ENCODE assay signal across 29 cellular contexts in the genomic region with DNA sequence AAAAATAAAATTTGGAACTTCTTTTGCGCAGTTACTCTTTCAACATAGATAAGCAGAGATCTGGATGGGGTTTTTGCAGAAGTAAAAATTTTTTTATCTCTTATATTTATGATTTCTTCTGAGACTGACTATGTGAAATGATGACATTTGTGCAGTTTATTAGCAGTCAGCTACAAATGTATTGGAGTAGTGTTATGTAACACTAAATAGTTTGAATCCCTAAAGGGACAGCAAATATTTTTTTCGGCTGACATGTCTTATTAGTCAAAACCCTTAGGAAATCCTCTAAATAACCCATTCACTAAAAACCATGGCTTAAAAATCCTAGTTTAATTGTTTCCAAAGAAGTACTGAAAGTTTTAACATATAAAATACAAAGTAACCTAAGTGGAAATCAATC. TPM values are rescaled to one million over a fixed set of nuclear protein-coding genes. Genes with fewer than 3 reads are reported as not detected.
"Had no signal": no experiment of that assay in that cellular context is flagged by ENCODE, and none has a peak within 500 bp of the region (broad histone marks: within the 10 kb centered on the region; RNA-seq: fewer than 3 reads in every experiment).

No MANE protein-coding gene starts in this region.

- H3K9me3 ChIP-seq: esophagus muscularis mucosa, gastroesophageal sphincter, ovary, right lobe of liver, stomach, thyroid gland, vagina had no signal

- H3K4me3 ChIP-seq: coronary artery, esophagus muscularis mucosa, gastroesophageal sphincter, heart left ventricle, lung, ovary, psoas muscle, right lobe of liver, smooth muscle cell, stomach, thyroid gland, vagina had no signal

- FAIRE-seq: endothelial cell of umbilical vein, islet of Langerhans had no signal

- H3K4me1 ChIP-seq: esophagus muscularis mucosa, gastroesophageal sphincter, psoas muscle, right lobe of liver, stomach, thyroid gland, vagina had no signal

- H3K27ac Mint-ChIP-seq: memory B cell, natural killer cell had no signal

- ATAC-seq: gastroesophageal sphincter, left colon, natural killer cell, psoas muscle, right lobe of liver had no signal

- H3K36me3 Mint-ChIP-seq: memory B cell, natural killer cell had no signal

- DNase-seq: dermis blood vessel endothelial cell; effector memory CD4-positive, alpha-beta T cell; foreskin fibroblast; heart left ventricle; hippocampal formation; kidney glomerular epithelial cell; left colon; natural killer cell; occipital lobe; ovary; posterior cingulate gyrus; psoas muscle; right lobe of liver; stimulated activated CD4-positive, alpha-beta T cell treated with anti-CD3 and anti-CD28 coated beads, Interleukin-12 subunit alpha, Interleukin-12 subunit beta, amount 100 ng/mL, for 4 hours; stimulated activated CD4-positive, alpha-beta T cell treated with anti-CD3 and anti-CD28 coated beads, Interleukin-1b, Interleukin-23, amount 100 ng/mL, for 48 hours; stimulated activated CD4-positive, alpha-beta T cell treated with anti-CD3 and anti-CD28 coated beads, Interleukin-4, amount 100 ng/mL, for 1 hour; stimulated activated CD8-positive, alpha-beta memory T cell treated with anti-CD3 and anti-CD28 coated beads, Interleukin-4, amount 100 ng/mL, for 48 hours; stimulated activated naive CD4-positive, alpha-beta T cell treated with Interleukin-2 at 50 U/mL for 16 hours; stomach; thyroid gland had no signal

- H3K27me3 Mint-ChIP-seq: memory B cell had no signal

- H3K4me3 Mint-ChIP-seq: memory B cell, natural killer cell had no signal

- H3K27ac ChIP-seq: coronary artery, esophagus muscularis mucosa, gastroesophageal sphincter, ovary, psoas muscle, right lobe of liver, stomach, thyroid gland, vagina had no signal

- H3K4me1 Mint-ChIP-seq: memory B cell, natural killer cell had no signal

- H3K9me3 Mint-ChIP-seq: natural killer cell had no signal

- H3K27me3 ChIP-seq: esophagus muscularis mucosa, gastroesophageal sphincter, heart left ventricle, ovary, right lobe of liver, stomach, thyroid gland, vagina had no signal

- H3K36me3 ChIP-seq: esophagus muscularis mucosa, gastroesophageal sphincter, heart left ventricle, ovary, right lobe of liver, stomach, thyroid gland, vagina had no signal

RNA-seq across cellular contexts. Expression of a gene that starts 48.0 kb away (rescaled TPM):
- total RNA-seq: natural killer cell had no signal
